In genomic region chr1:201585901-201586300, GRCh38 we compare ENCODE assay signal across 15 cellular contexts.
"Had no signal": no experiment of that assay in that cellular context is flagged by ENCODE, and none has a peak within 500 bp of the region (broad histone marks: within the 10 kb centered on the region; RNA-seq: fewer than 3 reads in every experiment).

No MANE protein-coding gene starts in this region.

- H3K4me3 ChIP-seq: lung, tibial nerve had no signal

- DNase-seq: activated CD4-positive, alpha-beta T cell treated with anti-CD3 and anti-CD28 coated beads, Interleukin-2, amount 50 U/mL, for 48 hours; activated CD4-positive, CD25-positive, alpha-beta regulatory T cell treated with anti-CD3 and anti-CD28 coated beads, Interleukin-2, amount 50 U/mL, for 72 hours; activated gamma-delta T cell; activated naive CD8-positive, alpha-beta T cell treated with anti-CD3 and anti-CD28 coated beads, Interleukin-2, amount 10 ng/mL, durations not matched to agents 7 days and 5 days; activated T-cell treated with anti-CD3 and anti-CD28 coated beads, Interleukin-2, amount 50 U/mL, for 4 hours; caudate nucleus; cortex of kidney; effector CD8-positive, alpha-beta T cell; left cardiac atrium; naive thymus-derived CD8-positive, alpha-beta T cell; small intestine had no signal

- H3K27me3 ChIP-seq: neutrophil, tibial nerve had no signal

- FAIRE-seq: small intestine had no signal

- H3K9me3 ChIP-seq: neutrophil, tibial nerve had no signal

- H3K27ac ChIP-seq: neutrophil, tibial nerve had no signal

- H3K36me3 ChIP-seq: neutrophil had no signal

- ATAC-seq: activated T-cell treated with anti-CD3 and anti-CD28 coated beads, Interleukin-2, amount 50 U/mL, for 4 hours; left cardiac atrium; naive thymus-derived CD8-positive, alpha-beta T cell; stimulated activated memory B cell treated with anti-CD40 and anti-IgM and Interleukin-4, amounts not matched to agents 10 μg/mL and 1 μg/mL and 100 μg/mL, for 72 hours had no signal
